ENCODE assay signal across 13 cellular contexts in the genomic region with DNA sequence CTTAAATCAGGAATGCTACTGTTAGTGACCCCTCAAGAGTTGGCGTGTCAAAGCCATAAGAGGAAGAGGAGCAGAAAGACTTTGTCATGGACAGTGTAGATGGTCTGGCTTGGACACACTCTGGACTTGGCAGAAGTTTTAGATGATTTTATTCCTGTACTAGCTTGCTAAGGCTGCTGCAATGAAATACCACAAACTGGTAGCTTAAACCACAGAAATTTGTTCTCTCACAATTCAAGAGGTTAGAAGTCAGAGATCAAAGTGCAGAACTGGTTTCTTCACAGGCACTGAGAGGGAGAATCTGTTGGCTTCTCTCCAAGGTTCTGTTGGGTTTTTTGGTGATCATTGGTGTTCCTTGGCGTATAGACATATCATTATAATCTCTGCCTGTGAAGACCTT.
DNase-seq lines count a peak whose midpoint lies in the region; ATAC-seq lines count a peak whose summit lies in the region.
"Had no signal": no experiment of that assay in that cellular context is flagged by ENCODE, and none has a peak within 500 bp of the region (broad histone marks: within the 10 kb centered on the region; RNA-seq: fewer than 3 reads in every experiment).

No MANE protein-coding gene starts in this region.

- peak; percentile 23 for ATAC-seq in activated T-cell treated with anti-CD3 and anti-CD28 coated beads, Interleukin-2, amount 50 U/mL, for 4 hours
- ATAC-seq in sciatic nerve (peak; percentile 28), HG03520 (IDR thresholded peaks at IDR 0.05; ENCODE audit: unreplicated experiment) (no peak), GM18867 (IDR thresholded peaks at IDR 0.05; ENCODE audit: unreplicated experiment) (no peak)

- intact Hi-C loops in sciatic nerve (cut with DNase I): no loop called here

- peaks cover 83% of the 10 kb centered on the region for H3K4me1 Mint-ChIP-seq in activated T-cell treated with anti-CD3 and anti-CD28 coated beads, Interleukin-2, amount 50 U/mL, for 4 hours (ENCODE audit: low read depth)
- H3K4me1 Mint-ChIP-seq: activated B cell treated with CpG ODN at 0.5 μM for 24 hours had no signal

- H3K36me3 Mint-ChIP-seq in activated T-cell treated with anti-CD3 and anti-CD28 coated beads, Interleukin-2, amount 50 U/mL, for 4 hours (ENCODE audit: insufficient read depth): no peaks in the 10 kb centered on the region
- H3K36me3 Mint-ChIP-seq: mesothelial cell of epicardium had no signal

- H3K4me3 Mint-ChIP-seq in activated T-cell treated with anti-CD3 and anti-CD28 coated beads, Interleukin-2, amount 50 U/mL, for 4 hours: no peak overlapping the region
- H3K4me3 Mint-ChIP-seq: activated B cell treated with CpG ODN at 0.5 μM for 24 hours, mesothelial cell of epicardium had no signal

- no peaks in the 10 kb centered on the region for H3K27me3 Mint-ChIP-seq in activated T-cell treated with anti-CD3 and anti-CD28 coated beads, Interleukin-2, amount 50 U/mL, for 4 hours (ENCODE audit: low read depth)
- H3K27me3 Mint-ChIP-seq: activated B cell treated with CpG ODN at 0.5 μM for 24 hours had no signal

- H3K9me3 Mint-ChIP-seq in activated T-cell treated with anti-CD3 and anti-CD28 coated beads, Interleukin-2, amount 50 U/mL, for 4 hours: no peaks in the 10 kb centered on the region

- no peak for DNase-seq in activated T-cell treated with anti-CD3 and anti-CD28 coated beads, Interleukin-2, amount 50 U/mL, for 4 hours
- no peak for DNase-seq in activated T-cell treated with anti-CD3 and anti-CD28 coated beads, Interleukin-2, amount 50 U/mL, for 48 hours
- peak; percentile 47 for DNase-seq in M059J (ENCODE audit: low read depth)
- DNase-seq in amniotic epithelial cell (ENCODE audit: low read depth): peak; percentile 63
- DNase-seq in sciatic nerve (ENCODE audit: low spot score): no peak
- no peak for DNase-seq in nucleus accumbens (lab: John Stamatoyannopoulos, UW)
- DNase-seq: activated B cell treated with CpG ODN at 0.5 μM for 24 hours, Caco-2, NCI-H2081, NCI-H69 had no signal

Comparison
In these comparisons a context has a peak if more than half of its experiments do, and no peak if none do; other contexts are left out.
1. ATAC-seq: peak in activated T-cell treated with anti-CD3 and anti-CD28 coated beads, Interleukin-2, amount 50 U/mL, for 4 hours (2 of 2) and sciatic nerve (single experiment); none in HG03520 (single experiment) and GM18867 (single experiment).
2. DNase-seq: peak in M059J (single experiment) and amniotic epithelial cell (single experiment); none in activated T-cell treated with anti-CD3 and anti-CD28 coated beads, Interleukin-2, amount 50 U/mL, for 4 hours (single experiment), activated T-cell treated with anti-CD3 and anti-CD28 coated beads, Interleukin-2, amount 50 U/mL, for 48 hours (0 of 2), sciatic nerve (single experiment) and nucleus accumbens (0 of 56).